ENCODE assay signal across 1 cellular context in the genomic region with DNA sequence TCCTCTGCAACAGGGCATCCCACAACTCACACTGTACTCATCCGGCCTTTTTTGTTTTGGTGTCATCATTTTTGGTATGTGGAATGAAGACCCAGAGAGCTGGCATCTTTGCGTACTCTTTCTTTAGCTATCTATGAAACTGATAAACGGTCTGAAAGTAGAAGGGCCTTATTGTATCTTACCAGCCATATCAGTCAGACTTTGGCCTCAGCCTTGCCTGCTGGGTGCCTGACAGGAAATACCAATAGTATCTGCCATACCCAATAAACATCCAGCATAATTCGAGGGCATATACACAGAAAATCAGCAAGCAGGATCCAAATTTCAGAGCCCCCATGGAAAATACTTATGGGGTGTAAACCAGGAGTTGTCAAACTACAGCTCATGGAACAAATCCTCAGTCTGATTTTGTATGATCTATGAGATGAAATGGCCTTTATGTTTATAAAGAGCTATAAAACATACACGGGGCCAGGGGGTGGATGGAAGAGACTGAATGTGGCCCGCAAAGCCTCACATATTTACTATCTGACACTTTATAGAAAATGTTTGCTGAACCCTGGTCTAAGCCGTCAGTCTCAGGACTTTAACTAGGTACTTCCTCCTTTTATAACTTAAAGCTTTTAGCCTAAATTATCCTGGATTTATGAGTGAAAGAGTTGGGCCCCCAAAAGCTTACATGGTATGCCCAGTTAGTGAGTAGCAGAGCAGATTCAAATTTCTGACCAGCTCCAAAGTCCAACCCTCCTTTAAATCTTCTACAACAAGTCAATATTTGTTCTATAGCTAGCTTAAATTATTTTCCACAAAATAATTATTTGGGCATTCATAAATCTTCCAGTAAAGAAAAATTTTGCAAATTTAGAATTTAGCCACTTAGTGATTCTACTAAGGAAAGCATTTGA.
TF ChIP-seq lines count a peak whose summit lies in the region.

No MANE protein-coding gene starts in this region.

TF ChIP-seq in HepG2, 621 proteins besides CTCF, POLR2A, EP300 and RAD21 (continued from another document):
- TF ChIP-seq ZNF367 (CRISPR knock-in tag; IDR thresholded peaks at IDR 0.05; ENCODE audit: borderline replicate concordance) (no peak), BRD4 (CRISPR knock-in tag; IDR thresholded peaks at IDR 0.05) (no peak), ZNF460 (CRISPR knock-in tag; IDR thresholded peaks at IDR 0.05; ENCODE audit: borderline replicate concordance) (no peak), ZNF644 (CRISPR knock-in tag; IDR thresholded peaks at IDR 0.05; ENCODE audit: low read depth) (peak; percentile 48; the same call in 1 of the 2 replicates), NCOA2 (CRISPR knock-in tag; IDR thresholded peaks at IDR 0.05) (peak; percentile 78), ZZZ3 (CRISPR knock-in tag; IDR thresholded peaks at IDR 0.05; ENCODE audit: borderline replicate concordance) (no peak), ZMYM2 (CRISPR knock-in tag; IDR thresholded peaks at IDR 0.05) (no peak), ZNF142 (CRISPR knock-in tag; IDR thresholded peaks at IDR 0.05) (no peak), POGZ (CRISPR knock-in tag; IDR thresholded peaks at IDR 0.05) (peak; percentile 58), MIXL1 (CRISPR knock-in tag; IDR thresholded peaks at IDR 0.05) (peak; percentile 57; the same call in 1 of the 2 replicates), DMTF1 (CRISPR knock-in tag; IDR thresholded peaks at IDR 0.05) (no peak), ATF5 (CRISPR knock-in tag; IDR thresholded peaks at IDR 0.05; ENCODE audit: low read depth) (no peak), BHLHE40 (IDR thresholded peaks at IDR 0.05; ENCODE audit: low read length) (no peak), ZBTB1 (CRISPR knock-in tag; IDR thresholded peaks at IDR 0.05; ENCODE audit: borderline replicate concordance) (no peak), RARA (CRISPR knock-in tag; IDR thresholded peaks at IDR 0.05) (peak; percentile 33; the same call in 1 of the 2 replicates), ZNF614 (CRISPR knock-in tag; IDR thresholded peaks at IDR 0.05; ENCODE audit: borderline replicate concordance) (peak; percentile 17; the same call in 1 of the 2 replicates), ZNF510 (CRISPR knock-in tag; IDR thresholded peaks at IDR 0.05; ENCODE audit: low read depth) (no peak), TBX2 (CRISPR knock-in tag; IDR thresholded peaks at IDR 0.05; ENCODE audit: borderline replicate concordance) (peak; percentile 33; the same call in 1 of the 2 replicates), GMEB2 (CRISPR knock-in tag; IDR thresholded peaks at IDR 0.05; ENCODE audit: low read depth) (no peak), ADNP (CRISPR knock-in tag; IDR thresholded peaks at IDR 0.05) (no peak), ZHX1 (CRISPR knock-in tag; IDR thresholded peaks at IDR 0.05; ENCODE audit: low read depth) (no peak), TEAD3 (CRISPR knock-in tag; optimal IDR thresholded peaks at IDR 0.05; ENCODE audit: borderline replicate concordance) (peak; percentile 89), KDM6A (CRISPR knock-in tag; IDR thresholded peaks at IDR 0.05; ENCODE audit: low read depth) (peak; percentile 40; the same call in 1 of the 2 replicates), EHMT2 (IDR thresholded peaks at IDR 0.05; ENCODE audit: borderline replicate concordance, low read depth, low read length) (no peak), ZNF782 (CRISPR knock-in tag; IDR thresholded peaks at IDR 0.05; ENCODE audit: borderline replicate concordance) (no peak), NPAS2 (CRISPR knock-in tag; IDR thresholded peaks at IDR 0.05; ENCODE audit: borderline replicate concordance) (no peak), MAF1 (CRISPR knock-in tag; IDR thresholded peaks at IDR 0.05; ENCODE audit: borderline replicate concordance) (no peak), ZNF724P (CRISPR knock-in tag; IDR thresholded peaks at IDR 0.05; ENCODE audit: borderline replicate concordance) (no peak), SIX1 (CRISPR knock-in tag; IDR thresholded peaks at IDR 0.05; ENCODE audit: borderline replicate concordance) (peak; percentile 38; the same call in 1 of the 2 replicates), RELA (CRISPR knock-in tag; IDR thresholded peaks at IDR 0.05) (no peak), FOXA3 (CRISPR knock-in tag; IDR thresholded peaks at IDR 0.05) (peak; percentile 36), RXRA (CRISPR knock-in tag; IDR thresholded peaks at IDR 0.05) (no peak), ZNF446 (CRISPR knock-in tag; IDR thresholded peaks at IDR 0.05) (no peak), HNF4A (CRISPR knock-in tag; IDR thresholded peaks at IDR 0.05) (peak; percentile 85), HOXA9 (CRISPR knock-in tag; IDR thresholded peaks at IDR 0.05; ENCODE audit: borderline replicate concordance) (no peak)
- TF ChIP-seq, protein P1, sequence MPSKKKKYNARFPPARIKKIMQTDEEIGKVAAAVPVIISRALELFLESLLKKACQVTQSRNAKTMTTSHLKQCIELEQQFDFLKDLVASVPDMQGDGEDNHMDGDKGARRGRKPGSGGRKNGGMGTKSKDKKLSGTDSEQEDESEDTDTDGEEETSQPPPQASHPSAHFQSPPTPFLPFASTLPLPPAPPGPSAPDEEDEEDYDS (CRISPR knock-in tag; IDR thresholded peaks at IDR 0.05) = no peak
- TF ChIP-seq, protein P2, sequence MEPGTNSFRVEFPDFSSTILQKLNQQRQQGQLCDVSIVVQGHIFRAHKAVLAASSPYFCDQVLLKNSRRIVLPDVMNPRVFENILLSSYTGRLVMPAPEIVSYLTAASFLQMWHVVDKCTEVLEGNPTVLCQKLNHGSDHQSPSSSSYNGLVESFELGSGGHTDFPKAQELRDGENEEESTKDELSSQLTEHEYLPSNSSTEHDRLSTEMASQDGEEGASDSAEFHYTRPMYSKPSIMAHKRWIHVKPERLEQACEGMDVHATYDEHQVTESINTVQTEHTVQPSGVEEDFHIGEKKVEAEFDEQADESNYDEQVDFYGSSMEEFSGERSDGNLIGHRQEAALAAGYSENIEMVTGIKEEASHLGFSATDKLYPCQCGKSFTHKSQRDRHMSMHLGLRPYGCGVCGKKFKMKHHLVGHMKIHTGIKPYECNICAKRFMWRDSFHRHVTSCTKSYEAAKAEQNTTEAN (CRISPR knock-in tag; conservative IDR thresholded peaks at IDR 0.05) = no peak
TF ChIP-seq in HepG2: peak in this region for 66.
